In the genomic region with DNA sequence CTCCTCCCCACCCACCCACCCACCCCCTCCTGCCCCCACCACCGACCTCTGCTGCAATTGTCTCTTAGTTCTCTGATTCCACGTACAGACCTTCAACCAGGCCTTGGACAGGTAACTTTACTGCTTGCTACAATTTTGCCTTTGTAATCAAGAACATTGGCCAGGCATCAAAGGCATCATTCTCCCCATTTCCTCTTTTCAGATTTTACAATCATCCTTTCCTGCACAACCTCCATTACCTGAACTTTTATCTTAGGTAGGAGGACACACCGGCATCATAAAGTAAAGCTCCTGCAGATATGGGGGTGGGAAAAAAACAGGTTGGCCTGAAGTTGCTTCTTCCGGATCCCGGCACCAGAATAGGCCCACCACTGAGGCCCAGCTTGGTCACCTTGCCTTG, we compare ENCODE assay signal across 35 cellular contexts. TPM values are rescaled to one million over a fixed set of nuclear protein-coding genes. Genes with fewer than 3 reads are reported as not detected.
DNase-seq lines count a peak whose midpoint lies in the region; ATAC-seq, FAIRE-seq and TF ChIP-seq lines count a peak whose summit lies in the region.
"Had no signal": no experiment of that assay in that cellular context is flagged by ENCODE, and none has a peak within 500 bp of the region (broad histone marks: within the 10 kb centered on the region; RNA-seq: fewer than 3 reads in every experiment).

No MANE protein-coding gene starts in this region.

- H3K4me1 ChIP-seq in mucosa of descending colon (ENCODE audit: low read depth) = peaks cover 57% of the 10 kb centered on the region
- H3K4me1 ChIP-seq: SJSA1 had no signal

- no peak overlapping the region for H3K4me3 ChIP-seq in mucosa of descending colon
- H3K4me3 ChIP-seq: esophagus muscularis mucosa, lung, pancreas, SJSA1, thoracic aorta had no signal

- no peak overlapping the region for H3K4me3 Mint-ChIP-seq in effector memory CD8-positive, alpha-beta T cell
- H3K4me3 Mint-ChIP-seq: activated naive CD8-positive, alpha-beta T cell treated with anti-CD3 and anti-CD28 coated beads for 36 hours; activated T-cell treated with anti-CD3 and anti-CD28 coated beads, Interleukin-2, amount 50 U/mL, for 4 hours; endodermal cell; HFFc6; nephron progenitor cell; stimulated activated naive CD8-positive, alpha-beta T cell treated with anti-CD3 and anti-CD28 coated beads, Interleukin-15, Interleukin-2, amounts not matched to agents 100 ng/mL and 50 ng/mL, for 24 hours had no signal

- ATAC-seq in mucosa of descending colon = peak; percentile 59
- ATAC-seq in effector memory CD8-positive, alpha-beta T cell (replicated peaks) = no peak
- ATAC-seq: activated T-cell treated with anti-CD3 and anti-CD28 coated beads, Interleukin-2, amount 50 U/mL, for 4 hours; right cardiac atrium; T-cell had no signal

- H3K27ac ChIP-seq in KOPT-K1 (ENCODE audit: low read depth, low read length, poor library complexity, severe bottlenecking) = peak overlapping the region; percentile 14
- peak overlapping the region; percentile 13 for H3K27ac ChIP-seq in cingulate gyrus (ENCODE audit: low read depth, low read length)
- H3K27ac ChIP-seq: esophagus muscularis mucosa, foreskin keratinocyte, pancreas, RWPE1, SJSA1, thoracic aorta had no signal

- TF ChIP-seq CTCF in mucosa of descending colon (IDR thresholded peaks at IDR 0.05) = no peak

- H3K4me1 Mint-ChIP-seq in effector memory CD8-positive, alpha-beta T cell (ENCODE audit: low read depth in 2 of 2) = peaks cover 24 to 37% of the 10 kb centered on the region in 2 donors

- DNase-seq in mucosa of descending colon (peak in 2 of 3 donors; percentile 34 to 79), urothelium cell line (ENCODE audit: low spot score) (no peak), NCI-H226 (no peak), hypothalamus (lab: John Stamatoyannopoulos, UW) (no peak)
- no peak for DNase-seq in effector memory CD8-positive, alpha-beta T cell
- DNase-seq: activated CD4-positive, CD25-positive, alpha-beta regulatory T cell; activated gamma-delta T cell; activated naive CD8-positive, alpha-beta T cell treated with anti-CD3 and anti-CD28 coated beads for 36 hours; activated T-cell treated with anti-CD3 and anti-CD28 coated beads, Interleukin-2, amount 50 U/mL, for 4 hours; C1 segment of cervical spinal cord; COR-L47; cortex of kidney; DMS79; HFFc6; IMR-90; kidney glomerular epithelial cell; NCI-H446 treated with DMSO at 0.1 percent for 48 hours; NCI-H774; nephron progenitor cell; right cardiac atrium; stimulated activated CD8-positive, alpha-beta memory T cell treated with anti-CD3 and anti-CD28 coated beads, Interleukin-4, amount 100 ng/mL, for 48 hours; T-cell had no signal

- H3K36me3 Mint-ChIP-seq in effector memory CD8-positive, alpha-beta T cell (ENCODE audit: insufficient read depth) = peaks cover 3% of the 10 kb centered on the region

- no peaks in the 10 kb centered on the region for H3K27me3 Mint-ChIP-seq in effector memory CD8-positive, alpha-beta T cell
- H3K27me3 Mint-ChIP-seq: activated naive CD8-positive, alpha-beta T cell treated with anti-CD3 and anti-CD28 coated beads for 36 hours; stimulated activated naive CD8-positive, alpha-beta T cell treated with anti-CD3 and anti-CD28 coated beads, Interleukin-15, Interleukin-2, amounts not matched to agents 100 ng/mL and 50 ng/mL, for 24 hours; T-cell had no signal

- H3K9me3 ChIP-seq in KOPT-K1 (ENCODE audit: insufficient read depth, low read length, poor library complexity, severe bottlenecking) = no peaks in the 10 kb centered on the region
- no peaks in the 10 kb centered on the region for H3K9me3 ChIP-seq in mucosa of descending colon
- H3K9me3 ChIP-seq: esophagus muscularis mucosa, pancreas, SJSA1, thoracic aorta had no signal

- no peaks in the 10 kb centered on the region for H3K9me3 Mint-ChIP-seq in effector memory CD8-positive, alpha-beta T cell
- H3K9me3 Mint-ChIP-seq: activated naive CD8-positive, alpha-beta T cell treated with anti-CD3 and anti-CD28 coated beads for 36 hours; activated T-cell treated with anti-CD3 and anti-CD28 coated beads, Interleukin-2, amount 50 U/mL, for 4 hours; endodermal cell; HFFc6; nephron progenitor cell; stimulated activated naive CD8-positive, alpha-beta T cell treated with anti-CD3 and anti-CD28 coated beads, Interleukin-15, Interleukin-2, amounts not matched to agents 100 ng/mL and 50 ng/mL, for 24 hours; T-cell had no signal

- FAIRE-seq in urothelium cell line (lab: Jason Lieb, UNC) = peak; percentile 87
- FAIRE-seq: bronchial epithelial cell, G401.6, pancreas had no signal

- H3K36me3 ChIP-seq in KOPT-K1 (ENCODE audit: insufficient read depth, low read length) (no peaks in the 10 kb centered on the region), mucosa of descending colon (ENCODE audit: low read depth) (no peaks in the 10 kb centered on the region)
- H3K36me3 ChIP-seq: esophagus muscularis mucosa, pancreas, SJSA1, thoracic aorta had no signal

- intact Hi-C loops in mucosa of descending colon (cut with DNase I, micrococcal nuclease) = no loop called here

- H3K27ac Mint-ChIP-seq in effector memory CD8-positive, alpha-beta T cell = no peak overlapping the region
- H3K27ac Mint-ChIP-seq: activated naive CD8-positive, alpha-beta T cell treated with anti-CD3 and anti-CD28 coated beads for 36 hours; endodermal cell; HFFc6; nephron progenitor cell; stimulated activated naive CD8-positive, alpha-beta T cell treated with anti-CD3 and anti-CD28 coated beads, Interleukin-15, Interleukin-2, amounts not matched to agents 100 ng/mL and 50 ng/mL, for 24 hours; T-cell had no signal

RNA-seq across cellular contexts. Expression of a gene that starts 25.7 kb away (rescaled TPM):
- total RNA-seq in mucosa of descending colon = 10 to 100 TPM; 57.9 to 79.5 (median 68.9) TPM

RNA-seq across cellular contexts. Expression of a gene that starts 39.7 kb away (rescaled TPM):
- total RNA-seq in mucosa of descending colon = 10 to 100 TPM; 24.2 to 68.5 (median 37.7) TPM
- total RNA-seq: HFFc6 had no signal

RNA-seq across cellular contexts. Expression of a gene that starts 49.1 kb away (rescaled TPM):
- 10 to 100 TPM in 1 of 3 donors, 1 to 10 TPM in 2; 5.3 to 27.7 (median 8.3) TPM for total RNA-seq in mucosa of descending colon

Comparison
In these comparisons a context has a peak if more than half of its experiments do, and no peak if none do; other contexts are left out.
1. DNase-seq: peak in mucosa of descending colon (2 of 3); none in urothelium cell line (single experiment), effector memory CD8-positive, alpha-beta T cell (0 of 3), NCI-H226 (single experiment) and hypothalamus (0 of 51).